8 cellular contexts compared by ENCODE assay signal in genomic region chr7:101542527-101543241, GRCh38.
DNase-seq lines count a peak whose midpoint lies in the region; ATAC-seq and TF ChIP-seq lines count a peak whose summit lies in the region.

No MANE protein-coding gene starts in this region.

- TF ChIP-seq CTCF in cardiac muscle cell (IDR thresholded peaks at IDR 0.05; ENCODE audit: low read depth, low read length) (peak; percentile 82), endodermal cell (conservative IDR thresholded peaks at IDR 0.05) (peak; percentile 95)

- DNase-seq in cardiac muscle cell (ENCODE audit: low read depth in 1 of 2, low spot score in 1 of 2): peak; percentile 52 to 79
- no peak for DNase-seq in cardiac septum (ENCODE audit: low spot score)
- peak; percentile 67 for DNase-seq in NCI-H69 (lab: John Stamatoyannopoulos, UW)
- peak; percentile 33 to 38 for DNase-seq in activated CD8-positive, alpha-beta memory T cell treated with anti-CD3 and anti-CD28 coated beads for 4 hours (ENCODE audit: low read depth in 2 of 2)
- peak; percentile 97 for DNase-seq in endodermal cell
- peak; percentile 50 to 87 (median 69) for DNase-seq in naive thymus-derived CD8-positive, alpha-beta T cell

- H3K27me3 ChIP-seq in cardiac muscle cell (no peaks in the 10 kb centered on the region), endodermal cell (ENCODE audit: control insufficient read depth, insufficient read depth, low read length, poor library complexity, severe bottlenecking) (no peaks in the 10 kb centered on the region)

- WGBS in endodermal cell (ENCODE audit: insufficient coverage in 1 of 2, insufficient read length in 1 of 2), 2 experiments: 48 to 56% methylated on average over 9 to 15 of the region's 16 CpGs

- no peak overlapping the region for H3K27ac ChIP-seq in cardiac muscle cell
- no peak overlapping the region for H3K27ac ChIP-seq in endodermal cell (ENCODE audit: low read depth, low read length)

- H3K4me1 ChIP-seq in cardiac muscle cell (ENCODE audit: low read depth): no peaks in the 10 kb centered on the region
- no peaks in the 10 kb centered on the region for H3K4me1 ChIP-seq in endodermal cell (ENCODE audit: control insufficient read depth, insufficient read depth, low read length)

- no peaks in the 10 kb centered on the region for H3K9me3 ChIP-seq in cardiac muscle cell (ENCODE audit: low read depth)
- H3K9me3 ChIP-seq in endodermal cell (ENCODE audit: control insufficient read depth, low read length): no peaks in the 10 kb centered on the region

- intact Hi-C loops in cardiac septum (cut with DNase I): loop anchor here (2.0 to 10.0 kb wide), 2 partner anchors 730 to 852 kb away; partner anchors contain the start of gene PRKRIP1

- H3K9ac ChIP-seq in endodermal cell (ENCODE audit: extremely low read depth, low read length, poor library complexity, severe bottlenecking): no peak overlapping the region

- H3K27me3 Mint-ChIP-seq in endodermal cell (ENCODE audit: insufficient read depth): no peaks in the 10 kb centered on the region
- peaks cover 0 to 5% (median 2%) of the 10 kb centered on the region in 5 donors for H3K27me3 Mint-ChIP-seq in naive thymus-derived CD8-positive, alpha-beta T cell
- peaks cover 16% of the 10 kb centered on the region for H3K27me3 Mint-ChIP-seq in stimulated activated memory B cell treated with anti-CD40 and anti-IgM and Interleukin-4, amounts not matched to agents 10 μg/mL and 1 μg/mL and 100 μg/mL, for 72 hours

- H3K36me3 ChIP-seq in cardiac muscle cell: no peaks in the 10 kb centered on the region
- peaks cover 5% of the 10 kb centered on the region for H3K36me3 ChIP-seq in endodermal cell (ENCODE audit: control insufficient read depth, insufficient read depth, low read length)

- no peak overlapping the region for H3K4me3 Mint-ChIP-seq in endodermal cell
- no peak overlapping the region for H3K4me3 Mint-ChIP-seq in naive thymus-derived CD8-positive, alpha-beta T cell
- no peak overlapping the region for H3K4me3 Mint-ChIP-seq in stimulated activated memory B cell treated with anti-CD40 and anti-IgM and Interleukin-4, amounts not matched to agents 10 μg/mL and 1 μg/mL and 100 μg/mL, for 72 hours

- H3K36me3 Mint-ChIP-seq in endodermal cell (ENCODE audit: low read depth): peaks cover 13% of the 10 kb centered on the region
- H3K36me3 Mint-ChIP-seq in naive thymus-derived CD8-positive, alpha-beta T cell: no peaks in the 10 kb centered on the region
- H3K36me3 Mint-ChIP-seq in stimulated activated memory B cell treated with anti-CD40 and anti-IgM and Interleukin-4, amounts not matched to agents 10 μg/mL and 1 μg/mL and 100 μg/mL, for 72 hours: no peaks in the 10 kb centered on the region

- no peaks in the 10 kb centered on the region for H3K9me3 Mint-ChIP-seq in endodermal cell
- H3K9me3 Mint-ChIP-seq in naive thymus-derived CD8-positive, alpha-beta T cell: no peaks in the 10 kb centered on the region
- H3K9me3 Mint-ChIP-seq in stimulated activated memory B cell treated with anti-CD40 and anti-IgM and Interleukin-4, amounts not matched to agents 10 μg/mL and 1 μg/mL and 100 μg/mL, for 72 hours: no peaks in the 10 kb centered on the region

- peak overlapping the region; percentile 52 for H3K27ac Mint-ChIP-seq in endodermal cell
- peak overlapping the region in 1 of 10 donors; percentile 90 for H3K27ac Mint-ChIP-seq in naive thymus-derived CD8-positive, alpha-beta T cell
- no peak overlapping the region for H3K27ac Mint-ChIP-seq in stimulated activated memory B cell treated with anti-CD40 and anti-IgM and Interleukin-4, amounts not matched to agents 10 μg/mL and 1 μg/mL and 100 μg/mL, for 72 hours

- POLR2A ChIA-PET in naive thymus-derived CD8-positive, alpha-beta T cell (lab: Charles Lee): no interaction called here

- H3K4me1 Mint-ChIP-seq in endodermal cell: peaks cover 5% of the 10 kb centered on the region
- H3K4me1 Mint-ChIP-seq in naive thymus-derived CD8-positive, alpha-beta T cell: peaks cover 0 to 7% (median 3%) of the 10 kb centered on the region in 4 donors
- peaks cover 14% of the 10 kb centered on the region for H3K4me1 Mint-ChIP-seq in stimulated activated memory B cell treated with anti-CD40 and anti-IgM and Interleukin-4, amounts not matched to agents 10 μg/mL and 1 μg/mL and 100 μg/mL, for 72 hours

- no peak overlapping the region for H3K4me3 ChIP-seq in cardiac muscle cell
- no peak overlapping the region for H3K4me3 ChIP-seq in endodermal cell (ENCODE audit: low read length)

- ATAC-seq in naive thymus-derived CD8-positive, alpha-beta T cell: peak; percentile 54 to 68
- peak; percentile 37 for ATAC-seq in stimulated activated memory B cell treated with anti-CD40 and anti-IgM and Interleukin-4, amounts not matched to agents 10 μg/mL and 1 μg/mL and 100 μg/mL, for 72 hours
- ATAC-seq in GM19455 (IDR thresholded peaks at IDR 0.05; ENCODE audit: unreplicated experiment): no peak
